8 cellular contexts compared by ENCODE assay signal in the genomic region with DNA sequence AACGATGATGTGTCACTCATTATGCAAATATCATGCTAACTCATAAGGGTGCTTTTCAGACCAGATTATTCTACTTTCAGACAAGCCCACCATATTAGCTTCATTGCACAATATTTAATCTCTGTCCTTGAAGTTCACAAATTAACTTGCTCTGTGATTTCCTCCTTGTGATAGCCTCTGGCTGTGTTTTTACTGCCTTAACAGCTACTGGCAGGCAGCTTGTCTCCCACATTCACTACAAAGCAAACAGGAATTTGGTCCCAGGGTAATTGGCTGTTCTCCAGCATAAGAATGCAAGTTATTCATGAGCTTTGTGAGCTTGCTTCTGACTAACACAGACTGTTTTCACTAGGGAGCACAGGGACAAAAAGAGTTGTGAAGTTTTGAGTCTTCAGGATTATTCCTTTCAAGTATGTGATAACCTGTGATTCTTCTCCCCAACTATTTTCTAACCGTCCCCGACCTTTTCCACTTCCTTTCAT.
DNase-seq lines count a peak whose midpoint lies in the region; ATAC-seq and TF ChIP-seq lines count a peak whose summit lies in the region.

No MANE protein-coding gene starts in this region.

- no peaks in the 10 kb centered on the region for H4K20me1 ChIP-seq in OCI-LY7 (ENCODE audit: insufficient read depth, low read length)

- POLR2A ChIA-PET in BJ (lab: Charles Lee): interaction anchor here (0.5 to 1.0 kb wide), 2 partner anchors 14 to 286 kb away, joined by 3 to 4 read pairs; no protein-coding TSS in a partner anchor
- POLR2A ChIA-PET in OCI-LY7 (lab: Charles Lee): interaction anchor here (0.5 to 1.1 kb wide), 4 partner anchors 17 to 1221 kb away, joined by 3 to 6 read pairs (median 3); no protein-coding TSS in a partner anchor

- no peaks in the 10 kb centered on the region for H3K79me2 ChIP-seq in OCI-LY7 (ENCODE audit: insufficient read depth, low read depth, low read length)

- H3K27ac Mint-ChIP-seq in neural crest cell (ENCODE audit: unreplicated experiment): peak overlapping the region; percentile 72

- no peak for TF ChIP-seq CTCF in BJ (IDR thresholded peaks at IDR 0.05; ENCODE audit: insufficient read depth, low read depth, low read length)
- TF ChIP-seq CTCF in fibroblast of mammary gland (conservative IDR thresholded peaks at IDR 0.05; ENCODE audit: control insufficient read depth, insufficient read depth, low read depth, low read length): no peak
- TF ChIP-seq CTCF in neural crest cell (conservative IDR thresholded peaks at IDR 0.05): no peak
- TF ChIP-seq CTCF in OCI-LY7 (conservative IDR thresholded peaks at IDR 0.05; ENCODE audit: low read length): no peak

- H3K4me2 ChIP-seq in OCI-LY7 (ENCODE audit: low read length): no peak overlapping the region

- H3K4me1 ChIP-seq in OCI-LY7 (ENCODE audit: insufficient read depth, low read length, poor library complexity, severe bottlenecking): no peaks in the 10 kb centered on the region

- H2AFZ ChIP-seq in OCI-LY7 (ENCODE audit: low read length): no peak overlapping the region

- DNase-seq in BJ (ENCODE audit: low read depth) (peak; percentile 98), SK-N-MC (ENCODE audit: low read depth, low spot score) (peak; percentile 100), fibroblast of mammary gland (ENCODE audit: low read depth) (peak; percentile 95), neural crest cell (ENCODE audit: low read depth, low spot score) (peak; percentile 9), OCI-LY7 (ENCODE audit: low spot score) (no peak)
- DNase-seq in activated naive CD4-positive, alpha-beta T cell (lab: John Stamatoyannopoulos, UW): no peak
- no peak for DNase-seq in stimulated activated CD4-positive, alpha-beta T cell treated with anti-CD3 and anti-CD28 coated beads, Interleukin-12 subunit alpha, Interleukin-12 subunit beta, amount 100 ng/mL, for 4 hours

- intact Hi-C loops in OCI-LY7 (cut with micrococcal nuclease; ENCODE audit: unreplicated experiment): no loop called here

- H3K9me2 ChIP-seq in OCI-LY7 (ENCODE audit: insufficient read depth, low read length): no peaks in the 10 kb centered on the region

- peaks cover 7% of the 10 kb centered on the region; the same call in 1 of the 2 replicates for H3K9me3 ChIP-seq in SK-N-MC (ENCODE audit: low read depth, low read length)
- H3K9me3 ChIP-seq in OCI-LY7 (ENCODE audit: low read length): no peaks in the 10 kb centered on the region

- H3K27me3 Mint-ChIP-seq in neural crest cell (ENCODE audit: low read depth): no peaks in the 10 kb centered on the region

- peaks cover 7% of the 10 kb centered on the region for H3K36me3 Mint-ChIP-seq in neural crest cell (ENCODE audit: low read depth)

- H3K4me1 Mint-ChIP-seq in neural crest cell: peaks cover 33% of the 10 kb centered on the region

- BruUV-seq in OCI-LY7 (replicated peaks; lab: Mats Ljungman, UMichigan): no TSS peak

- H3K4me3 ChIP-seq in BJ (ENCODE audit: low read depth, low read length): no peak overlapping the region
- H3K4me3 ChIP-seq in SK-N-MC: peak overlapping the region; percentile 73
- H3K4me3 ChIP-seq in fibroblast of mammary gland (ENCODE audit: control insufficient read depth, low read depth, low read length): no peak overlapping the region
- no peak overlapping the region for H3K4me3 ChIP-seq in OCI-LY7 (ENCODE audit: low read depth, low read length, poor library complexity, severe bottlenecking)

- peak overlapping the region; percentile 25 for H3K4me3 Mint-ChIP-seq in neural crest cell

- no peaks in the 10 kb centered on the region for H3K27me3 ChIP-seq in BJ (ENCODE audit: control insufficient read depth, insufficient read depth, low read length)

- H3K9me3 Mint-ChIP-seq in neural crest cell: peaks cover 17% of the 10 kb centered on the region

- H3K36me3 ChIP-seq in BJ (ENCODE audit: control insufficient read depth, insufficient read depth, low read length) (no peaks in the 10 kb centered on the region), SK-N-MC (ENCODE audit: insufficient read depth, low read length) (peaks cover 4% of the 10 kb centered on the region), OCI-LY7 (ENCODE audit: insufficient read depth, low read length) (no peaks in the 10 kb centered on the region)

- CTCF ChIA-PET in BJ (lab: Yijun Ruan, JAX): interaction anchor here (1.2 to 2.1 kb wide), 5 partner anchors 10 to 50 kb away, joined by 3 to 8 read pairs (median 5); no protein-coding TSS in a partner anchor
- CTCF ChIA-PET in OCI-LY7 (lab: Charles Lee; ENCODE audit: unreplicated experiment): no interaction called here

- peak overlapping the region; percentile 97 for H3K27ac ChIP-seq in SK-N-MC
- H3K27ac ChIP-seq in OCI-LY7 (ENCODE audit: low read depth, low read length, poor library complexity, severe bottlenecking): no peak overlapping the region

- peak; percentile 64 for ATAC-seq in HG03457 (IDR thresholded peaks at IDR 0.05; ENCODE audit: unreplicated experiment)

- H3K9ac ChIP-seq in SK-N-MC (ENCODE audit: insufficient read length): peak overlapping the region; percentile 63

Comparison
In these comparisons a context has a peak if more than half of its experiments do, and no peak if none do; other contexts are left out.
1. DNase-seq: peak in BJ (single experiment), SK-N-MC (single experiment), fibroblast of mammary gland (single experiment) and neural crest cell (single experiment); none in activated naive CD4-positive, alpha-beta T cell (0 of 4), stimulated activated CD4-positive, alpha-beta T cell treated with anti-CD3 and anti-CD28 coated beads, Interleukin-12 subunit alpha, Interleukin-12 subunit beta, amount 100 ng/mL, for 4 hours (single experiment) and OCI-LY7 (single experiment).